In genomic region chr20:53926428-53927028, GRCh38 we compare ENCODE assay signal across 1 cellular context.
TF ChIP-seq lines count a peak whose summit lies in the region.

No MANE protein-coding gene starts in this region.

TF ChIP-seq in H1, 55 proteins besides CTCF, POLR2A, EP300 and RAD21 (continued from another document):
- no peak for TF ChIP-seq JUN (IDR thresholded peaks at IDR 0.05; ENCODE audit: low read depth, low read length)
- TF ChIP-seq CREB1 (IDR thresholded peaks at IDR 0.05) = no peak
- TF ChIP-seq RXRA (IDR thresholded peaks at IDR 0.05; ENCODE audit: insufficient read depth, low read depth, low read length) = no peak
- TF ChIP-seq NRF1 (IDR thresholded peaks at IDR 0.05; ENCODE audit: low read depth, low read length) = no peak
- TF ChIP-seq RFX5 (IDR thresholded peaks at IDR 0.05; ENCODE audit: borderline replicate concordance, low read depth, low read length) = no peak
- no peak for TF ChIP-seq SIX5 (IDR thresholded peaks at IDR 0.05; ENCODE audit: low read depth, low read length)
- TF ChIP-seq KDM4A (IDR thresholded peaks at IDR 0.05; ENCODE audit: low read depth, low read length, severe bottlenecking) = no peak
